In the genomic region with DNA sequence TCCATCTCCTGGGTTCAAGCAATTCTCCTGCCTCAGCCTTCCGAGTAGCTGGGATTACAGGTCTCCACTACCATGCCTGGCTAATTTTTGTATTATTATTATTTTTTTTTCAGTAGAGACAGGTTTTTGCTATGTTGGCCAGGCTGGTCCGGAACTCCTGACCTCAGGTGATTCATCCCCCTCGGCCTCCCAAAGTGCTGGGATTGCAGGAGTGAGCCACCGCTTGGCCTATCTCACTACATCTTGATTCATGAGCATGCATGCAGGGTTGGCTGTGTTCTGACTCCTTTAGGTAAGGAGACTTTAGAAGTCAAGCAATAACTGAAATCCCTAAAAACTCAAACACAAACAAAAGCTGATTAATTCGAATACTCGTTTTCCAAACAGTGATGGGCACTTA, we compare ENCODE assay signal across 1 cellular context.
TF ChIP-seq lines count a peak whose summit lies in the region.

No MANE protein-coding gene starts in this region.

TF ChIP-seq in IMR-90, 13 proteins besides CTCF, POLR2A, EP300 and RAD21 (continued from another document):
- TF ChIP-seq BHLHE40 (IDR thresholded peaks at IDR 0.05; ENCODE audit: low read depth, low read length) (no peak), MAFK (IDR thresholded peaks at IDR 0.05; ENCODE audit: low read depth, low read length) (no peak), NFE2L2 (IDR thresholded peaks at IDR 0.05; ENCODE audit: low read depth, low read length) (no peak), MAZ (IDR thresholded peaks at IDR 0.05; ENCODE audit: borderline replicate concordance, low read depth, low read length) (no peak)
- TF ChIP-seq, protein P1, sequence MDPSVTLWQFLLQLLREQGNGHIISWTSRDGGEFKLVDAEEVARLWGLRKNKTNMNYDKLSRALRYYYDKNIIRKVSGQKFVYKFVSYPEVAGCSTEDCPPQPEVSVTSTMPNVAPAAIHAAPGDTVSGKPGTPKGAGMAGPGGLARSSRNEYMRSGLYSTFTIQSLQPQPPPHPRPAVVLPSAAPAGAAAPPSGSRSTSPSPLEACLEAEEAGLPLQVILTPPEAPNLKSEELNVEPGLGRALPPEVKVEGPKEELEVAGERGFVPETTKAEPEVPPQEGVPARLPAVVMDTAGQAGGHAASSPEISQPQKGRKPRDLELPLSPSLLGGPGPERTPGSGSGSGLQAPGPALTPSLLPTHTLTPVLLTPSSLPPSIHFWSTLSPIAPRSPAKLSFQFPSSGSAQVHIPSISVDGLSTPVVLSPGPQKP (IDR thresholded peaks at IDR 0.05; ENCODE audit: borderline replicate concordance, low read depth, low read length) = no peak
